Comparison of ENCODE assay signal across 1 cellular context in genomic region chr9:124320062-124320973, GRCh38.
TF ChIP-seq lines count a peak whose summit lies in the region.

No MANE protein-coding gene starts in this region.

TF ChIP-seq in GM23338, 12 proteins besides CTCF, POLR2A, EP300 and RAD21 (continued from another document):
- no peak for TF ChIP-seq ZNF462 (CRISPR knock-in tag; IDR thresholded peaks at IDR 0.05)
- TF ChIP-seq NANOG (IDR thresholded peaks at IDR 0.05; ENCODE audit: borderline replicate concordance): no peak
- no peak for TF ChIP-seq ETS1 (IDR thresholded peaks at IDR 0.05)
- TF ChIP-seq CREB1 (CRISPR knock-in tag; IDR thresholded peaks at IDR 0.05; ENCODE audit: low read depth): no peak
